Comparison of ENCODE assay signal across 1 cellular context in genomic region chr7:33108931-33109757, GRCh38.
A peak's percentile ranks its signal among the peaks of the same experiment; 100 is the strongest.
TF ChIP-seq lines count a peak whose summit lies in the region.

A gene with protein sequence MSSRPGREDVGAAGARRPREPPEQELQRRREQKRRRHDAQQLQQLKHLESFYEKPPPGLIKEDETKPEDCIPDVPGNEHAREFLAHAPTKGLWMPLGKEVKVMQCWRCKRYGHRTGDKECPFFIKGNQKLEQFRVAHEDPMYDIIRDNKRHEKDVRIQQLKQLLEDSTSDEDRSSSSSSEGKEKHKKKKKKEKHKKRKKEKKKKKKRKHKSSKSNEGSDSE (minus strand): TSS chr7:33109404. CDS start chr7:33109372, 32 bp downstream.

TF ChIP-seq in HepG2, 621 proteins besides CTCF, POLR2A, EP300 and RAD21 (continued from another document and continues in another):
- TF ChIP-seq DMAP1 (CRISPR knock-in tag; IDR thresholded peaks at IDR 0.05) = no peak
- no peak for TF ChIP-seq GZF1 (CRISPR knock-in tag; IDR thresholded peaks at IDR 0.05)
- no peak for TF ChIP-seq ZSCAN30 (CRISPR knock-in tag; IDR thresholded peaks at IDR 0.05)
- no peak for TF ChIP-seq CCDC6 (CRISPR knock-in tag; IDR thresholded peaks at IDR 0.05)
- no peak for TF ChIP-seq POLR2AphosphoS2 (IDR thresholded peaks at IDR 0.05; ENCODE audit: low read depth, low read length)
- TF ChIP-seq RBM39 (IDR thresholded peaks at IDR 0.05; ENCODE audit: low read depth, low read length, poor library complexity, severe bottlenecking) = peak; percentile 89
- no peak for TF ChIP-seq ZNF550 (CRISPR knock-in tag; IDR thresholded peaks at IDR 0.05; ENCODE audit: borderline replicate concordance)
- TF ChIP-seq, protein P1, sequence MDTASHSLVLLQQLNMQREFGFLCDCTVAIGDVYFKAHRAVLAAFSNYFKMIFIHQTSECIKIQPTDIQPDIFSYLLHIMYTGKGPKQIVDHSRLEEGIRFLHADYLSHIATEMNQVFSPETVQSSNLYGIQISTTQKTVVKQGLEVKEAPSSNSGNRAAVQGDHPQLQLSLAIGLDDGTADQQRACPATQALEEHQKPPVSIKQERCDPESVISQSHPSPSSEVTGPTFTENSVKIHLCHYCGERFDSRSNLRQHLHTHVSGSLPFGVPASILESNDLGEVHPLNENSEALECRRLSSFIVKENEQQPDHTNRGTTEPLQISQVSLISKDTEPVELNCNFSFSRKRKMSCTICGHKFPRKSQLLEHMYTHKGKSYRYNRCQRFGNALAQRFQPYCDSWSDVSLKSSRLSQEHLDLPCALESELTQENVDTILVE (CRISPR knock-in tag; IDR thresholded peaks at IDR 0.05) = no peak; the same call in 1 of the 2 replicates
- TF ChIP-seq, protein P2, sequence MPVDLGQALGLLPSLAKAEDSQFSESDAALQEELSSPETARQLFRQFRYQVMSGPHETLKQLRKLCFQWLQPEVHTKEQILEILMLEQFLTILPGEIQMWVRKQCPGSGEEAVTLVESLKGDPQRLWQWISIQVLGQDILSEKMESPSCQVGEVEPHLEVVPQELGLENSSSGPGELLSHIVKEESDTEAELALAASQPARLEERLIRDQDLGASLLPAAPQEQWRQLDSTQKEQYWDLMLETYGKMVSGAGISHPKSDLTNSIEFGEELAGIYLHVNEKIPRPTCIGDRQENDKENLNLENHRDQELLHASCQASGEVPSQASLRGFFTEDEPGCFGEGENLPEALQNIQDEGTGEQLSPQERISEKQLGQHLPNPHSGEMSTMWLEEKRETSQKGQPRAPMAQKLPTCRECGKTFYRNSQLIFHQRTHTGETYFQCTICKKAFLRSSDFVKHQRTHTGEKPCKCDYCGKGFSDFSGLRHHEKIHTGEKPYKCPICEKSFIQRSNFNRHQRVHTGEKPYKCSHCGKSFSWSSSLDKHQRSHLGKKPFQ (CRISPR knock-in tag; IDR thresholded peaks at IDR 0.05; ENCODE audit: insufficient replicate concordance) = no peak
- no peak for TF ChIP-seq HNF4G (IDR thresholded peaks at IDR 0.05; ENCODE audit: borderline replicate concordance, low read depth, low read length)
- TF ChIP-seq HNF4G (CRISPR knock-in tag; IDR thresholded peaks at IDR 0.05; ENCODE audit: borderline replicate concordance, low read depth) = no peak; the same call in 1 of the 2 replicates
- TF ChIP-seq, protein P3, sequence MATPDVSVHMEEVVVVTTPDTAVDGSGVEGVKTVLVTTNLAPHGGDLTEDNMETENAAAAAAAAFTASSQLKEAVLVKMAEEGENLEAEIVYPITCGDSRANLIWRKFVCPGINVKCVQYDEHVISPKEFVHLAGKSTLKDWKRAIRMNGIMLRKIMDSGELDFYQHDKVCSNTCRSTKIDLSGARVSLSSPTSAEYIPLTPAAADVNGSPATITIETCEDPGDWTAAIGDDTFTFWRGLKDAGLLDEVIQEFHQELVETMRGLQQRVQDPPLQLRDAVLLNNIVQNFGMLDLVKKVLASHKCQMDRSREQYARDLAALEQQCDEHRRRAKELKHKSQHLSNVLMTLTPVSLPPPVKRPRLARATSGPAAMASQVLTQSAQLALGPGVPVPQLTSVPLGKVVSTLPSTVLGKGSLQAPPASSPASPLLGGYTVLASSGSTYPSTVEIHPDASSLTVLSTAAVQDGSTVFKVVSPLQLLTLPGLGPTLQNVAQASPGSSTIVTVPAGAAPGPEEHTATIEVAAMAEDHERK (CRISPR knock-in tag; IDR thresholded peaks at IDR 0.05; ENCODE audit: low read depth) = no peak
- TF ChIP-seq MYNN (CRISPR knock-in tag; IDR thresholded peaks at IDR 0.05; ENCODE audit: low read depth) = no peak
- no peak for TF ChIP-seq FOXJ3 (CRISPR knock-in tag; IDR thresholded peaks at IDR 0.05; ENCODE audit: borderline replicate concordance)
- TF ChIP-seq ZNF460 (CRISPR knock-in tag; IDR thresholded peaks at IDR 0.05; ENCODE audit: borderline replicate concordance) = no peak
- TF ChIP-seq ZNF367 (CRISPR knock-in tag; IDR thresholded peaks at IDR 0.05; ENCODE audit: borderline replicate concordance) = no peak
- no peak for TF ChIP-seq CEBPB (IDR thresholded peaks at IDR 0.05; ENCODE audit: borderline replicate concordance, low read depth, low read length)
- TF ChIP-seq HNF4A (CRISPR knock-in tag; IDR thresholded peaks at IDR 0.05) = no peak
- TF ChIP-seq RBAK (CRISPR knock-in tag; IDR thresholded peaks at IDR 0.05) = no peak
- no peak for TF ChIP-seq ZNF652 (CRISPR knock-in tag; IDR thresholded peaks at IDR 0.05; ENCODE audit: borderline replicate concordance, low read depth)
- no peak for TF ChIP-seq GATAD2A (CRISPR knock-in tag; IDR thresholded peaks at IDR 0.05)
- no peak for TF ChIP-seq MTA1 (CRISPR knock-in tag; IDR thresholded peaks at IDR 0.05; ENCODE audit: borderline replicate concordance)
- no peak for TF ChIP-seq PREB (CRISPR knock-in tag; IDR thresholded peaks at IDR 0.05)
- TF ChIP-seq ZNF629 (CRISPR knock-in tag; conservative IDR thresholded peaks at IDR 0.05) = no peak
- TF ChIP-seq, protein P4, sequence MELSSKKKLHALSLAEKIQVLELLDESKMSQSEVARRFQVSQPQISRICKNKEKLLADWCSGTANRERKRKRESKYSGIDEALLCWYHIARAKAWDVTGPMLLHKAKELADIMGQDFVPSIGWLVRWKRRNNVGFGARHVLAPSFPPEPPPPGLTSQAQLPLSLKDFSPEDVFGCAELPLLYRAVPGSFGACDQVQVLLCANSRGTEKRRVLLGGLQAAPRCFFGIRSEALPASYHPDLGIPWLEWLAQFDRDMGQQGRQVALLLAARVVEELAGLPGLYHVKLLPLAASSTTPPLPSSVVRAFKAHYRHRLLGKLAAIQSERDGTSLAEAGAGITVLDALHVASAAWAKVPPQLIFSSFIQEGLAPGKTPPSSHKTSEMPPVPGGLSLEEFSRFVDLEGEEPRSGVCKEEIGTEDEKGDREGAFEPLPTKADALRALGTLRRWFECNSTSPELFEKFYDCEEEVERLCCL (CRISPR knock-in tag; IDR thresholded peaks at IDR 0.05; ENCODE audit: borderline replicate concordance) = no peak
- TF ChIP-seq, protein P5, sequence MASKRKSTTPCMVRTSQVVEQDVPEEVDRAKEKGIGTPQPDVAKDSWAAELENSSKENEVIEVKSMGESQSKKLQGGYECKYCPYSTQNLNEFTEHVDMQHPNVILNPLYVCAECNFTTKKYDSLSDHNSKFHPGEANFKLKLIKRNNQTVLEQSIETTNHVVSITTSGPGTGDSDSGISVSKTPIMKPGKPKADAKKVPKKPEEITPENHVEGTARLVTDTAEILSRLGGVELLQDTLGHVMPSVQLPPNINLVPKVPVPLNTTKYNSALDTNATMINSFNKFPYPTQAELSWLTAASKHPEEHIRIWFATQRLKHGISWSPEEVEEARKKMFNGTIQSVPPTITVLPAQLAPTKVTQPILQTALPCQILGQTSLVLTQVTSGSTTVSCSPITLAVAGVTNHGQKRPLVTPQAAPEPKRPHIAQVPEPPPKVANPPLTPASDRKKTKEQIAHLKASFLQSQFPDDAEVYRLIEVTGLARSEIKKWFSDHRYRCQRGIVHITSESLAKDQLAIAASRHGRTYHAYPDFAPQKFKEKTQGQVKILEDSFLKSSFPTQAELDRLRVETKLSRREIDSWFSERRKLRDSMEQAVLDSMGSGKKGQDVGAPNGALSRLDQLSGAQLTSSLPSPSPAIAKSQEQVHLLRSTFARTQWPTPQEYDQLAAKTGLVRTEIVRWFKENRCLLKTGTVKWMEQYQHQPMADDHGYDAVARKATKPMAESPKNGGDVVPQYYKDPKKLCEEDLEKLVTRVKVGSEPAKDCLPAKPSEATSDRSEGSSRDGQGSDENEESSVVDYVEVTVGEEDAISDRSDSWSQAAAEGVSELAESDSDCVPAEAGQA (IDR thresholded peaks at IDR 0.05; ENCODE audit: low read depth) = no peak
- TF ChIP-seq, protein P5 (CRISPR knock-in tag; IDR thresholded peaks at IDR 0.05; ENCODE audit: borderline replicate concordance) = peak; percentile 56; the same call in 1 of the 2 replicates
- no peak for TF ChIP-seq TBL1XR1 (IDR thresholded peaks at IDR 0.05; ENCODE audit: borderline replicate concordance, low read length, partially characterized antibody)
- TF ChIP-seq KDM1A (CRISPR knock-in tag; IDR thresholded peaks at IDR 0.05) = no peak
- peak; percentile 63; the same call in 1 of the 2 replicates for TF ChIP-seq ZNF563 (CRISPR knock-in tag; IDR thresholded peaks at IDR 0.05)
- TF ChIP-seq, protein P6, sequence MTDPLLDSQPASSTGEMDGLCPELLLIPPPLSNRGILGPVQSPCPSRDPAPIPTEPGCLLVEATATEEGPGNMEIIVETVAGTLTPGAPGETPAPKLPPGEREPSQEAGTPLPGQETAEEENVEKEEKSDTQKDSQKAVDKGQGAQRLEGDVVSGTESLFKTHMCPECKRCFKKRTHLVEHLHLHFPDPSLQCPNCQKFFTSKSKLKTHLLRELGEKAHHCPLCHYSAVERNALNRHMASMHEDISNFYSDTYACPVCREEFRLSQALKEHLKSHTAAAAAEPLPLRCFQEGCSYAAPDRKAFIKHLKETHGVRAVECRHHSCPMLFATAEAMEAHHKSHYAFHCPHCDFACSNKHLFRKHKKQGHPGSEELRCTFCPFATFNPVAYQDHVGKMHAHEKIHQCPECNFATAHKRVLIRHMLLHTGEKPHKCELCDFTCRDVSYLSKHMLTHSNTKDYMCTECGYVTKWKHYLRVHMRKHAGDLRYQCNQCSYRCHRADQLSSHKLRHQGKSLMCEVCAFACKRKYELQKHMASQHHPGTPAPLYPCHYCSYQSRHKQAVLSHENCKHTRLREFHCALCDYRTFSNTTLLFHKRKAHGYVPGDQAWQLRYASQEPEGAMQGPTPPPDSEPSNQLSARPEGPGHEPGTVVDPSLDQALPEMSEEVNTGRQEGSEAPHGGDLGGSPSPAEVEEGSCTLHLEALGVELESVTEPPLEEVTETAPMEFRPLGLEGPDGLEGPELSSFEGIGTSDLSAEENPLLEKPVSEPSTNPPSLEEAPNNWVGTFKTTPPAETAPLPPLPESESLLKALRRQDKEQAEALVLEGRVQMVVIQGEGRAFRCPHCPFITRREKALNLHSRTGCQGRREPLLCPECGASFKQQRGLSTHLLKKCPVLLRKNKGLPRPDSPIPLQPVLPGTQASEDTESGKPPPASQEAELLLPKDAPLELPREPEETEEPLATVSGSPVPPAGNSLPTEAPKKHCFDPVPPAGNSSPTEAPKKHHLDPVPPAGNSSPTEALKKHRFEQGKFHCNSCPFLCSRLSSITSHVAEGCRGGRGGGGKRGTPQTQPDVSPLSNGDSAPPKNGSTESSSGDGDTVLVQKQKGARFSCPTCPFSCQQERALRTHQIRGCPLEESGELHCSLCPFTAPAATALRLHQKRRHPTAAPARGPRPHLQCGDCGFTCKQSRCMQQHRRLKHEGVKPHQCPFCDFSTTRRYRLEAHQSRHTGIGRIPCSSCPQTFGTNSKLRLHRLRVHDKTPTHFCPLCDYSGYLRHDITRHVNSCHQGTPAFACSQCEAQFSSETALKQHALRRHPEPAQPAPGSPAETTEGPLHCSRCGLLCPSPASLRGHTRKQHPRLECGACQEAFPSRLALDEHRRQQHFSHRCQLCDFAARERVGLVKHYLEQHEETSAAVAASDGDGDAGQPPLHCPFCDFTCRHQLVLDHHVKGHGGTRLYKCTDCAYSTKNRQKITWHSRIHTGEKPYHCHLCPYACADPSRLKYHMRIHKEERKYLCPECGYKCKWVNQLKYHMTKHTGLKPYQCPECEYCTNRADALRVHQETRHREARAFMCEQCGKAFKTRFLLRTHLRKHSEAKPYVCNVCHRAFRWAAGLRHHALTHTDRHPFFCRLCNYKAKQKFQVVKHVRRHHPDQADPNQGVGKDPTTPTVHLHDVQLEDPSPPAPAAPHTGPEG (CRISPR knock-in tag; IDR thresholded peaks at IDR 0.05) = no peak
- TF ChIP-seq ZMYM3 (CRISPR knock-in tag; IDR thresholded peaks at IDR 0.05) = no peak
- no peak for TF ChIP-seq TERF1 (CRISPR knock-in tag; IDR thresholded peaks at IDR 0.05)
- no peak for TF ChIP-seq ZNF547 (CRISPR knock-in tag; IDR thresholded peaks at IDR 0.05)
- TF ChIP-seq, protein P7, sequence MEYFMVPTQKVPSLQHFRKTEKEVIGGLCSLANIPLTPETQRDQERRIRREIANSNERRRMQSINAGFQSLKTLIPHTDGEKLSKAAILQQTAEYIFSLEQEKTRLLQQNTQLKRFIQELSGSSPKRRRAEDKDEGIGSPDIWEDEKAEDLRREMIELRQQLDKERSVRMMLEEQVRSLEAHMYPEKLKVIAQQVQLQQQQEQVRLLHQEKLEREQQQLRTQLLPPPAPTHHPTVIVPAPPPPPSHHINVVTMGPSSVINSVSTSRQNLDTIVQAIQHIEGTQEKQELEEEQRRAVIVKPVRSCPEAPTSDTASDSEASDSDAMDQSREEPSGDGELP (IDR thresholded peaks at IDR 0.05; ENCODE audit: borderline replicate concordance, low read depth) = no peak
- no peak for TF ChIP-seq ZNF224 (CRISPR knock-in tag; IDR thresholded peaks at IDR 0.05)
- TF ChIP-seq TP53 (CRISPR knock-in tag; conservative IDR thresholded peaks at IDR 0.05) = no peak
- TF ChIP-seq ZNF549 (CRISPR knock-in tag; IDR thresholded peaks at IDR 0.05) = no peak
- TF ChIP-seq HOXA3 (CRISPR knock-in tag; IDR thresholded peaks at IDR 0.05) = peak; percentile 63
